In the genomic region with DNA sequence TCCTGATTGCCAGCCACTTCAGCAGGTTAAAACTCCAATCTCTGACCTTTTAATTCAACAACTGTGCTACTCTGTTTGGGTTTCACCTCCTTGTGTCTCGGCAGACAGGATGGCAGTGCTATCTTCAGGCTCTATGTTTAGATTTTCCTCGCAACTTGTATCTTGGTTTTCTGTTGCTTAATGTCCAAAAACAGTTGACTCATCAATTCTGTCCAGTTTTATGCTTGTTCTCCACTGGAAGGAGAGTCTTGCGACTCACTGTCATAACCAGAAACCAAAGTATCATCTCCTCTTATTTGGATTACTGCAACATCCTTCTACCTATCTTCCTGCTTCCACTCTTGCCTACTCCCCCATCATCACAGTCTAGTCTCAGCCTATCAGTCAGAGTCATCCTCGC, we compare ENCODE assay signal across 22 cellular contexts.
"Had no signal": no experiment of that assay in that cellular context is flagged by ENCODE, and none has a peak within 500 bp of the region (broad histone marks: within the 10 kb centered on the region; RNA-seq: fewer than 3 reads in every experiment).

No MANE protein-coding gene starts in this region.

- H3K4me3 ChIP-seq: gastrocnemius medialis, lower lobe of right lung, pancreas, sigmoid colon, testis, tibial artery had no signal

- H3K36me3 Mint-ChIP-seq: natural killer cell; stimulated activated memory B cell treated with anti-CD40 and anti-IgM and Interleukin-4, amounts not matched to agents 10 μg/mL and 1 μg/mL and 100 μg/mL, for 72 hours; type B pancreatic cell had no signal

- H3K27ac Mint-ChIP-seq: effector memory CD8-positive, alpha-beta T cell; natural killer cell; stimulated activated memory B cell treated with anti-CD40 and anti-IgM and Interleukin-4, amounts not matched to agents 10 μg/mL and 1 μg/mL and 100 μg/mL, for 72 hours; type B pancreatic cell had no signal

- ATAC-seq: effector memory CD8-positive, alpha-beta T cell; gastrocnemius medialis; left ventricle myocardium superior; lower lobe of right lung; natural killer cell; pancreas; stimulated activated memory B cell treated with anti-CD40 and anti-IgM and Interleukin-4, amounts not matched to agents 10 μg/mL and 1 μg/mL and 100 μg/mL, for 72 hours; stimulated activated naive CD8-positive, alpha-beta T cell treated with anti-CD3 and anti-CD28 coated beads, Interleukin-15, Interleukin-2, amounts not matched to agents 100 U/mL and 50 U/mL, for 24 hours had no signal

- H3K27me3 ChIP-seq: gastrocnemius medialis, pancreas, sigmoid colon, testis, tibial artery had no signal

- H3K9me3 ChIP-seq: gastrocnemius medialis, lower lobe of right lung, pancreas, sigmoid colon, testis, tibial artery had no signal

- FAIRE-seq: endometrium, keratinocyte, pancreas had no signal

- H3K4me3 Mint-ChIP-seq: effector memory CD8-positive, alpha-beta T cell; natural killer cell; stimulated activated memory B cell treated with anti-CD40 and anti-IgM and Interleukin-4, amounts not matched to agents 10 μg/mL and 1 μg/mL and 100 μg/mL, for 72 hours; type B pancreatic cell had no signal

- H3K27ac ChIP-seq: gastrocnemius medialis, lower lobe of right lung, pancreas, sigmoid colon, testis, tibial artery had no signal

- H3K27me3 Mint-ChIP-seq: effector memory CD8-positive, alpha-beta T cell; stimulated activated memory B cell treated with anti-CD40 and anti-IgM and Interleukin-4, amounts not matched to agents 10 μg/mL and 1 μg/mL and 100 μg/mL, for 72 hours; type B pancreatic cell had no signal

- H3K9me3 Mint-ChIP-seq: type B pancreatic cell had no signal

- DNase-seq: cortex of kidney; effector memory CD8-positive, alpha-beta T cell; erythroblast; foreskin fibroblast; gastrocnemius medialis; head of caudate nucleus; left ventricle myocardium superior; lower lobe of right lung; natural killer cell; occipital lobe; pancreas; sigmoid colon; stimulated activated CD4-positive, alpha-beta T cell treated with anti-CD3 and anti-CD28 coated beads, Interleukin-2, amount 100 ng/mL, for 24 hours; stimulated activated CD4-positive, alpha-beta T cell treated with anti-CD3 and anti-CD28 coated beads, Interleukin-4, amount 100 ng/mL, for 24 hours; stimulated activated naive CD8-positive, alpha-beta T cell treated with anti-CD3 and anti-CD28 coated beads, Interleukin-15, Interleukin-2, amounts not matched to agents 100 U/mL and 50 U/mL, for 24 hours; substantia nigra; testis; tibial artery had no signal

- H3K36me3 ChIP-seq: gastrocnemius medialis, lower lobe of right lung, pancreas, sigmoid colon, tibial artery had no signal

- H3K4me1 Mint-ChIP-seq: natural killer cell; stimulated activated memory B cell treated with anti-CD40 and anti-IgM and Interleukin-4, amounts not matched to agents 10 μg/mL and 1 μg/mL and 100 μg/mL, for 72 hours had no signal

- H3K4me1 ChIP-seq: gastrocnemius medialis, lower lobe of right lung, pancreas, sigmoid colon, testis, tibial artery had no signal
